Comparison of ENCODE assay signal across 8 cellular contexts in genomic region chr1:117121589-117122296, GRCh38. TPM values are rescaled to one million over a fixed set of nuclear protein-coding genes. Genes with fewer than 3 reads are reported as not detected.
DNase-seq lines count a peak whose midpoint lies in the region; ATAC-seq lines count a peak whose summit lies in the region.

TSS of gene TRIM45 (minus strand) at chr1:117121749. CDS start at chr1:117121201, 548 bp downstream.

- ATAC-seq in GM19438 (IDR thresholded peaks at IDR 0.05; ENCODE audit: low read depth, unreplicated experiment): peak; percentile 86
- ATAC-seq in HG03571 (IDR thresholded peaks at IDR 0.05; ENCODE audit: unreplicated experiment): peak; percentile 96

- H3K4me1 Mint-ChIP-seq in CD4-positive, alpha-beta memory T cell: peaks cover 4 to 10% (median 8%) of the 10 kb centered on the region in 4 donors

- no peaks in the 10 kb centered on the region for H3K9me3 ChIP-seq in CD4-positive, alpha-beta memory T cell (ENCODE audit: control insufficient read depth in 1 of 2, low read length in 2 of 2)

- no peaks in the 10 kb centered on the region for H3K36me3 ChIP-seq in CD4-positive, alpha-beta memory T cell (ENCODE audit: insufficient read depth, low read length)

- DNase-seq in CD4-positive, alpha-beta memory T cell: peak; percentile 79 to 83 (median 82)
- DNase-seq in NCI-H82 treated with DMSO at 0.1 percent for 48 hours (lab: John Stamatoyannopoulos, UW; ENCODE audit: unreplicated experiment) (peak; percentile 96), lung microvascular endothelial cell (ENCODE audit: low read depth in 2 of 2) (peak; percentile 97)
- peak; percentile 48 to 71 for DNase-seq in activated CD8-positive, alpha-beta memory T cell treated with anti-CD3 and anti-CD28 coated beads for 1 hour (ENCODE audit: extremely low read depth in 1 of 2, low read depth in 1 of 2)
- DNase-seq in effector CD8-positive, alpha-beta T cell (lab: John Stamatoyannopoulos, UW): peak; percentile 63
- peak; percentile 62 to 79 (median 72) for DNase-seq in stimulated activated CD4-positive, alpha-beta T cell treated with anti-CD3 and anti-CD28 coated beads, TNF-alpha, amount 100 ng/mL, for 4 hours (ENCODE audit: low read depth in 3 of 3)

- H3K27me3 ChIP-seq in CD4-positive, alpha-beta memory T cell (ENCODE audit: insufficient read depth, low read length): no peaks in the 10 kb centered on the region

- intact Hi-C loops in CD4-positive, alpha-beta memory T cell (cut with micrococcal nuclease): loop anchor here (2.0 to 5.0 kb wide), 3 partner anchors 61 to 637 kb away; partner anchors contain the start of genes MAN1A2 and TTF2

- H3K27ac Mint-ChIP-seq in CD4-positive, alpha-beta memory T cell: peak within 1 kb of the TSS; percentile 7 to 90 (median 72)

- H3K27me3 Mint-ChIP-seq in CD4-positive, alpha-beta memory T cell: peaks cover 1 to 2% of the 10 kb centered on the region in 2 donors

- peak within 1 kb of the TSS; percentile 53 for H3K27ac ChIP-seq in CD4-positive, alpha-beta memory T cell (ENCODE audit: low read depth, low read length)

- no peaks in the 10 kb centered on the region for H3K9me3 Mint-ChIP-seq in CD4-positive, alpha-beta memory T cell

- peaks cover 15% of the 10 kb centered on the region for H3K4me1 ChIP-seq in CD4-positive, alpha-beta memory T cell (ENCODE audit: insufficient read depth, low read length)

- H3K36me3 Mint-ChIP-seq in CD4-positive, alpha-beta memory T cell: no peaks in the 10 kb centered on the region

- POLR2A ChIA-PET in CD4-positive, alpha-beta memory T cell (lab: Charles Lee; ENCODE audit: partially characterized antibody): interaction anchor here (1.0 kb wide), 1 partner anchor 62 kb away, joined by 3 read pairs; the partner anchor contains the start of gene TTF2

- H3K4me3 Mint-ChIP-seq in CD4-positive, alpha-beta memory T cell: peak within 1 kb of the TSS; percentile 87 to 92 (median 88)

- H3K4me3 ChIP-seq in CD4-positive, alpha-beta memory T cell (ENCODE audit: low read length in 2 of 2): peak within 1 kb of the TSS; percentile 85 to 98

- CTCF ChIA-PET in CD4-positive, alpha-beta memory T cell (lab: Charles Lee; ENCODE audit: partially characterized antibody): interaction anchor here (0.7 to 1.5 kb wide), 9 partner anchors 8 to 632 kb away, joined by 3 to 7 read pairs (median 4); partner anchors contain the start of gene TTF2

RNA-seq across cellular contexts. Expression of gene TRIM45, which starts in this region (rescaled TPM):
- under 1 TPM; 0.20 to 0.25 TPM for total RNA-seq in CD4-positive, alpha-beta memory T cell
- polyA plus RNA-seq in CD4-positive, alpha-beta memory T cell: under 1 TPM in 1 of 2 donors, not detected in 1; 0.11 TPM
- 0.60 and 1.5 TPM in 2 replicates for total RNA-seq in lung microvascular endothelial cell

Comparison
In these comparisons a context has a peak if more than half of its experiments do, and no peak if none do; other contexts are left out.
1. Peak in every context shown above with its lines: DNase-seq, ATAC-seq, H3K4me3 ChIP-seq and H3K27ac ChIP-seq.
2. Peak in DNase-seq, H3K4me3 ChIP-seq and H3K27ac ChIP-seq in CD4-positive, alpha-beta memory T cell; RNA of the gene not detected or under 1 TPM.